ENCODE assay signal across 2 cellular contexts in the genomic region with DNA sequence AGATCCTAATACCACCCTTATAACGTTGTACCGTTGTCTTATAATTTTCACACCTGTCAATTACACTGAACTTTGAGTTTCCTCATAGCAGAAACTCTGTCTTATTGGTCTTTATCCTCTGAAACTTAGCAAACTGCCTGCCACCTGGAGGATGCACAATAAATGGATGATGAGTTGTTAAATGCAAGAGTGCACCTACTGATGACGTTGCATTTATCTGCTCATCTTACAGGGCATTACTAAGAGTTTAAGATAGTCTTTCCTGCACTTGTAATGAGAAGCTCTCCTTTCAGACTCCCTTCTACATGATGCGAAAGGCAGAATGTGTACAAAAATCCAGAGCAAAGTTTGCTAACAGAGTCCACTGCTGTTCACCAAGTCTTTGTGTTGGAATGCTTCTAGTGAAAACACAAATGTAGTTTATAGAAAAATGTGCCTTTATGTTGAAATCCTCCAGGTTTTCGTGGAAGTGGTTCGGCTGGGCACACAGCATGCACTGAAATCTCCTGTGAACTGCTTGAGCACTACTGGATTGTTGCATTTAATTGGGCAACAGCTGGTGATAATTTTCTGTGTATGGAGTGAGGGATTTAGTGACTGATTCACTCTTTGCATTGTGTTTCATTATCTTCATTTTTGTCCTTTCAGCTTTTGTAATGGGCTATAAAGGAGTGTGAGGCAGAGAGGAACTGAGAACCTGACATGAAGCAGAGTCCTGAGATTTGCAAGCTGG.
TF ChIP-seq lines count a peak whose summit lies in the region.

No MANE protein-coding gene starts in this region.

TF ChIP-seq in HepG2, 621 proteins besides CTCF, POLR2A, EP300 and RAD21:
- TF ChIP-seq, protein P1, sequence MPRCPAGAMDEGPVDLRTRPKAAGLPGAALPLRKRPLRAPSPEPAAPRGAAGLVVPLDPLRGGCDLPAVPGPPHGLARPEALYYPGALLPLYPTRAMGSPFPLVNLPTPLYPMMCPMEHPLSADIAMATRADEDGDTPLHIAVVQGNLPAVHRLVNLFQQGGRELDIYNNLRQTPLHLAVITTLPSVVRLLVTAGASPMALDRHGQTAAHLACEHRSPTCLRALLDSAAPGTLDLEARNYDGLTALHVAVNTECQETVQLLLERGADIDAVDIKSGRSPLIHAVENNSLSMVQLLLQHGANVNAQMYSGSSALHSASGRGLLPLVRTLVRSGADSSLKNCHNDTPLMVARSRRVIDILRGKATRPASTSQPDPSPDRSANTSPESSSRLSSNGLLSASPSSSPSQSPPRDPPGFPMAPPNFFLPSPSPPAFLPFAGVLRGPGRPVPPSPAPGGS (CRISPR knock-in tag; IDR thresholded peaks at IDR 0.05) = no peak
- peak; percentile 89 for TF ChIP-seq MAFF (IDR thresholded peaks at IDR 0.05; ENCODE audit: low read depth, low read length)
- TF ChIP-seq MAFK (conservative IDR thresholded peaks at IDR 0.05 in 1 of 2, IDR thresholded peaks at IDR 0.05 in 1 of 2; ENCODE audit: low read length in 2 of 2) = peak; percentile 87 to 88
- TF ChIP-seq CREB1 (IDR thresholded peaks at IDR 0.05) = peak; percentile 69
- no peak for TF ChIP-seq CREB1 (CRISPR knock-in tag; IDR thresholded peaks at IDR 0.05)
TF ChIP-seq in HepG2: peak in this region for 3.

TF ChIP-seq in K562, 482 proteins besides CTCF, POLR2A, EP300 and RAD21:
- TF ChIP-seq, protein P2, sequence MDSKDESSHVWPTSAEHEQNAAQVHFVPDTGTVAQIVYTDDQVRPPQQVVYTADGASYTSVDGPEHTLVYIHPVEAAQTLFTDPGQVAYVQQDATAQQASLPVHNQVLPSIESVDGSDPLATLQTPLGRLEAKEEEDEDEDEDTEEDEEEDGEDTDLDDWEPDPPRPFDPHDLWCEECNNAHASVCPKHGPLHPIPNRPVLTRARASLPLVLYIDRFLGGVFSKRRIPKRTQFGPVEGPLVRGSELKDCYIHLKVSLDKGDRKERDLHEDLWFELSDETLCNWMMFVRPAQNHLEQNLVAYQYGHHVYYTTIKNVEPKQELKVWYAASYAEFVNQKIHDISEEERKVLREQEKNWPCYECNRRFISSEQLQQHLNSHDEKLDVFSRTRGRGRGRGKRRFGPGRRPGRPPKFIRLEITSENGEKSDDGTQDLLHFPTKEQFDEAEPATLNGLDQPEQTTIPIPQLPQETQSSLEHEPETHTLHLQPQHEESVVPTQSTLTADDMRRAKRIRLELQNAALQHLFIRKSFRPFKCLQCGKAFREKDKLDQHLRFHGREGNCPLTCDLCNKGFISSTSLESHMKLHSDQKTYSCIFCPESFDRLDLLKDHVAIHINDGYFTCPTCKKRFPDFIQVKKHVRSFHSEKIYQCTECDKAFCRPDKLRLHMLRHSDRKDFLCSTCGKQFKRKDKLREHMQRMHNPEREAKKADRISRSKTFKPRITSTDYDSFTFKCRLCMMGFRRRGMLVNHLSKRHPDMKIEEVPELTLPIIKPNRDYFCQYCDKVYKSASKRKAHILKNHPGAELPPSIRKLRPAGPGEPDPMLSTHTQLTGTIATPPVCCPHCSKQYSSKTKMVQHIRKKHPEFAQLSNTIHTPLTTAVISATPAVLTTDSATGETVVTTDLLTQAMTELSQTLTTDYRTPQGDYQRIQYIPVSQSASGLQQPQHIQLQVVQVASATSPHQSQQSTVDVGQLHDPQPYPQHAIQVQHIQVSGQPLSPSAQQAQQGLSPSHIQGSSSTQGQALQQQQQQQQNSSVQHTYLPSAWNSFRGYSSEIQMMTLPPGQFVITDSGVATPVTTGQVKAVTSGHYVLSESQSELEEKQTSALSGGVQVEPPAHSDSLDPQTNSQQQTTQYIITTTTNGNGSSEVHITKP (IDR thresholded peaks at IDR 0.05; ENCODE audit: partially characterized antibody) = no peak
- TF ChIP-seq MAFF (IDR thresholded peaks at IDR 0.05; ENCODE audit: low read length) = peak; percentile 44; the same call in 1 of the 2 replicates
- TF ChIP-seq C11orf30 (IDR thresholded peaks at IDR 0.05; ENCODE audit: low read depth) = peak; percentile 48; the same call in 1 of the 2 replicates
- no peak for TF ChIP-seq HSF4 (CRISPR knock-in tag; IDR thresholded peaks at IDR 0.05; ENCODE audit: borderline replicate concordance)
- TF ChIP-seq ZNF668 (CRISPR knock-in tag; IDR thresholded peaks at IDR 0.05) = no peak
- TF ChIP-seq, protein P3, sequence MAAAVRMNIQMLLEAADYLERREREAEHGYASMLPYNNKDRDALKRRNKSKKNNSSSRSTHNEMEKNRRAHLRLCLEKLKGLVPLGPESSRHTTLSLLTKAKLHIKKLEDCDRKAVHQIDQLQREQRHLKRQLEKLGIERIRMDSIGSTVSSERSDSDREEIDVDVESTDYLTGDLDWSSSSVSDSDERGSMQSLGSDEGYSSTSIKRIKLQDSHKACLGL (CRISPR knock-in tag; IDR thresholded peaks at IDR 0.05; ENCODE audit: borderline replicate concordance, poor library complexity, severe bottlenecking) = no peak
- no peak for TF ChIP-seq SUPT5H (IDR thresholded peaks at IDR 0.05)
- peak; percentile 32; the same call in 1 of the 2 replicates for TF ChIP-seq MAFK (IDR thresholded peaks at IDR 0.05; ENCODE audit: low read length)
- no peak for TF ChIP-seq TRIM28 (IDR thresholded peaks at IDR 0.05)
- no peak for TF ChIP-seq HLTF (IDR thresholded peaks at IDR 0.05)
- TF ChIP-seq ZNF431 (CRISPR knock-in tag; IDR thresholded peaks at IDR 0.05) = no peak
- TF ChIP-seq, protein P4, sequence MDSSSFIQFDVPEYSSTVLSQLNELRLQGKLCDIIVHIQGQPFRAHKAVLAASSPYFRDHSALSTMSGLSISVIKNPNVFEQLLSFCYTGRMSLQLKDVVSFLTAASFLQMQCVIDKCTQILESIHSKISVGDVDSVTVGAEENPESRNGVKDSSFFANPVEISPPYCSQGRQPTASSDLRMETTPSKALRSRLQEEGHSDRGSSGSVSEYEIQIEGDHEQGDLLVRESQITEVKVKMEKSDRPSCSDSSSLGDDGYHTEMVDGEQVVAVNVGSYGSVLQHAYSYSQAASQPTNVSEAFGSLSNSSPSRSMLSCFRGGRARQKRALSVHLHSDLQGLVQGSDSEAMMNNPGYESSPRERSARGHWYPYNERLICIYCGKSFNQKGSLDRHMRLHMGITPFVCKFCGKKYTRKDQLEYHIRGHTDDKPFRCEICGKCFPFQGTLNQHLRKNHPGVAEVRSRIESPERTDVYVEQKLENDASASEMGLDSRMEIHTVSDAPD (CRISPR knock-in tag; IDR thresholded peaks at IDR 0.05) = no peak
- TF ChIP-seq POLR2AphosphoS2 (IDR thresholded peaks at IDR 0.05; ENCODE audit: low read length) = no peak
- no peak for TF ChIP-seq NR4A1 (CRISPR knock-in tag; IDR thresholded peaks at IDR 0.05)
- TF ChIP-seq NR4A1 (tag; IDR thresholded peaks at IDR 0.05) = no peak
- TF ChIP-seq SIN3A (IDR thresholded peaks at IDR 0.05; ENCODE audit: borderline replicate concordance in 2 of 2, control insufficient read depth in 1 of 2, low read depth in 2 of 2, low read length in 2 of 2) = no peak
- TF ChIP-seq SP2 (IDR thresholded peaks at IDR 0.05; ENCODE audit: extremely low read depth, low read depth, low read length, poor library complexity, severe bottlenecking) = no peak
- no peak for TF ChIP-seq TAF1 (IDR thresholded peaks at IDR 0.05; ENCODE audit: control insufficient read depth, extremely low read depth, insufficient read depth, low read length, severe bottlenecking)
- peak; percentile 71 for TF ChIP-seq MAFG (tag; conservative IDR thresholded peaks at IDR 0.05)
- TF ChIP-seq NFATC3 (IDR thresholded peaks at IDR 0.05) = no peak
- no peak for TF ChIP-seq ZNF282 (CRISPR knock-in tag; IDR thresholded peaks at IDR 0.05)
- peak; percentile 24; the same call in 1 of the 2 replicates for TF ChIP-seq CREM (IDR thresholded peaks at IDR 0.05; ENCODE audit: low read depth)
- TF ChIP-seq PRPF4 (IDR thresholded peaks at IDR 0.05; ENCODE audit: insufficient read depth, low read depth, low read length, poor library complexity, severe bottlenecking) = no peak
- no peak for TF ChIP-seq ZNF384 (IDR thresholded peaks at IDR 0.05; ENCODE audit: low read depth, low read length)
- TF ChIP-seq, protein P5, sequence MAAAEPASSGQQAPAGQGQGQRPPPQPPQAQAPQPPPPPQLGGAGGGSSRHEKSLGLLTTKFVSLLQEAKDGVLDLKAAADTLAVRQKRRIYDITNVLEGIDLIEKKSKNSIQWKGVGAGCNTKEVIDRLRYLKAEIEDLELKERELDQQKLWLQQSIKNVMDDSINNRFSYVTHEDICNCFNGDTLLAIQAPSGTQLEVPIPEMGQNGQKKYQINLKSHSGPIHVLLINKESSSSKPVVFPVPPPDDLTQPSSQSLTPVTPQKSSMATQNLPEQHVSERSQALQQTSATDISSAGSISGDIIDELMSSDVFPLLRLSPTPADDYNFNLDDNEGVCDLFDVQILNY (CRISPR knock-in tag; IDR thresholded peaks at IDR 0.05) = no peak
- no peak for TF ChIP-seq NFYB (IDR thresholded peaks at IDR 0.05; ENCODE audit: extremely low read depth, insufficient read length)
- peak; percentile 83 for TF ChIP-seq ZNF316 (IDR thresholded peaks at IDR 0.05)
- TF ChIP-seq XRCC5 (IDR thresholded peaks at IDR 0.05; ENCODE audit: low read depth, low read length) = no peak
